ENCODE assay signal across 24 cellular contexts in genomic region chr7:125074141-125074540, GRCh38.
"Had no signal": no experiment of that assay in that cellular context is flagged by ENCODE, and none has a peak within 500 bp of the region (broad histone marks: within the 10 kb centered on the region; RNA-seq: fewer than 3 reads in every experiment).

No MANE protein-coding gene starts in this region.

- DNase-seq: activated B cell treated with CpG ODN at 0.5 μM for 24 hours; activated CD4-positive, alpha-beta T cell treated with anti-CD3 and anti-CD28 coated beads for 36 hours; activated CD4-positive, alpha-beta T cell treated with anti-CD3 and anti-CD28 coated beads, Interleukin-2, amount 50 U/mL, for 4 hours; activated CD8-positive, alpha-beta memory T cell treated with anti-CD3 and anti-CD28 coated beads for 24 hours; activated CD8-positive, alpha-beta memory T cell treated with anti-CD3 and anti-CD28 coated beads, Interleukin-2, amount 50 U/mL, for 4 hours; activated T-cell treated with anti-CD3 and anti-CD28 coated beads, Interleukin-2, amount 50 U/mL, for 24 hours; cerebellar nuclear complex; foreskin fibroblast; immature natural killer cell; kidney glomerular epithelial cell; mucosa of descending colon; occipital lobe; posterior cingulate gyrus; right lobe of liver; stimulated activated CD4-positive, alpha-beta T cell treated with anti-CD3 and anti-CD28 coated beads, Interleukin-2, amount 100 ng/mL, for 24 hours; stomach; T-helper 17 cell had no signal

- ATAC-seq: activated CD4-positive, alpha-beta T cell treated with anti-CD3 and anti-CD28 coated beads for 36 hours; activated naive CD4-positive, alpha-beta T cell treated with anti-CD3 and anti-CD28 coated beads, Interleukin-2, amount 50 U/mL, for 72 hours; activated T-helper 17 cell treated with anti-CD3 and anti-CD28 coated beads, Interleukin-2, amount 50 U/mL, for 72 hours; mucosa of descending colon; right lobe of liver; stimulated activated effector memory CD8-positive, alpha-beta T cell treated with anti-CD3 and anti-CD28 coated beads, Interleukin-12 subunit alpha, Interleukin-12 subunit beta, amount 100 ng/mL, for 72 hours; T-helper 17 cell had no signal

- H3K4me3 ChIP-seq: coronary artery, mucosa of descending colon, right lobe of liver, skin epidermis, stomach, suprapubic skin, tibial nerve had no signal

- H3K27me3 ChIP-seq: right lobe of liver, stomach, suprapubic skin, tibial nerve had no signal

- H3K4me1 ChIP-seq: right lobe of liver, stomach, suprapubic skin, tibial nerve had no signal

- H3K27ac ChIP-seq: coronary artery, right lobe of liver, skin epidermis, stomach, suprapubic skin, tibial nerve had no signal

- H3K36me3 ChIP-seq: right lobe of liver, stomach, suprapubic skin, tibial nerve had no signal

- H3K9me3 ChIP-seq: mucosa of descending colon, right lobe of liver, tibial nerve had no signal
